ENCODE assay signal across 8 cellular contexts in the genomic region with DNA sequence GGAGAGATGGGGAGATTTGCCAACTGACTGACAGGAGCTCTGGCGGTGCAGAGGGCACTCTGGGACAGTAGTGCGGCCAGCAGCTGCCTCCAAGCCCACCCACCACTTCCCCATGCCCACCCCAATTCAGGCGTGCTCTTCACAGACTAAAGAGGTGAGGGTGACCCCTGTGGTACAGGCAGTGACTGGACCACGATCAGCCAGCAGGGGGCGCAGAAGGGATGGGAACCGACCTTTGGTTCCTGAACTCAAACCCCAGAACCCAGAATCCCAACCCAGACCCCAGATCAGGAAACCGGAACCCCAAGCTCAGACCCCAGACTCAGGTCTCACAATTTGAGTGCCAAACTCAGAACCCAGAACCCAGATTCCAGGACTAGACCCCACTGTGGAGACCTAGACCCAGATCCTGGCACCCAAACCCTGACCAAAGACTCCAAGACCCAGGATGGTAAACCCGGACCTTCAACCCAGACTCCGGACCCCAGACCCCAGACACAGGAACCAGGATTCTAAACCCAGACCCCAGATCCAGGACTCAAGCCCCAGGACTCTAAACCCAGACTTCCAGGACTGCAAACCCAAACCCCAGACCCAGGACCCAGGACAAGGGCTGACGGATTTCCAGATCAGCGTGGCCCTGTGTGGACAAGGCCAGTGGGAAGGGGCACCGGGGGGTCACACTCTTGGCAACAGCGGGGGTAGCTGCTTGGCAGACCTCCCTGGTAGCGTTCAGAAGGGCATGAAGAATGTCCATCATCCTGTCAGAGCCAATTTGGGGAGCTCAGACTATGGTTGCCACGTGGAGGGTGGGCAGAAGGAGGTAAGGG. TPM values are rescaled to one million over a fixed set of nuclear protein-coding genes. Genes with fewer than 3 reads are reported as not detected.
A peak's percentile ranks its signal among the peaks of the same experiment; 100 is the strongest.
DNase-seq lines count a peak whose midpoint lies in the region; ATAC-seq and TF ChIP-seq lines count a peak whose summit lies in the region.

No MANE protein-coding gene starts in this region.

- no peaks in the 10 kb centered on the region for H3K9me2 ChIP-seq in OCI-LY1 (ENCODE audit: low read depth, low read length)

- H3K36me3 ChIP-seq in OCI-LY1 (ENCODE audit: insufficient read depth, low read length), result no peaks in the 10 kb centered on the region
- no peaks in the 10 kb centered on the region for H3K36me3 ChIP-seq in fibroblast of lung (ENCODE audit: control insufficient read depth, insufficient read depth, low read length)
- no peaks in the 10 kb centered on the region for H3K36me3 ChIP-seq in neutrophil
- H3K36me3 ChIP-seq in subcutaneous abdominal adipose tissue (ENCODE audit: control insufficient read depth in 5 of 5, insufficient read depth in 5 of 5, low read length in 5 of 5), result no peaks in the 10 kb centered on the region

- H2AFZ ChIP-seq in OCI-LY1 (ENCODE audit: low read length) (no peak overlapping the region), fibroblast of lung (ENCODE audit: low read length) (peak overlapping the region; percentile 47)

- no peaks in the 10 kb centered on the region for H3K79me2 ChIP-seq in OCI-LY1 (ENCODE audit: insufficient read depth, low read length)
- no peaks in the 10 kb centered on the region for H3K79me2 ChIP-seq in fibroblast of lung (ENCODE audit: control insufficient read depth, insufficient read depth, low read length)

- H3K9me3 ChIP-seq in OCI-LY1 (ENCODE audit: low read length), result no peaks in the 10 kb centered on the region
- no peaks in the 10 kb centered on the region for H3K9me3 ChIP-seq in fibroblast of lung (ENCODE audit: control insufficient read depth, insufficient read depth, low read depth, low read length)
- no peaks in the 10 kb centered on the region for H3K9me3 ChIP-seq in neutrophil
- H3K9me3 ChIP-seq in subcutaneous abdominal adipose tissue (ENCODE audit: control insufficient read depth in 5 of 5, low read length in 5 of 5), result no peaks in the 10 kb centered on the region

- ATAC-seq in HG03135 (IDR thresholded peaks at IDR 0.05; ENCODE audit: unreplicated experiment), result no peak

- H3K27ac ChIP-seq in OCI-LY1 (ENCODE audit: low read depth, low read length, poor library complexity, severe bottlenecking) (no peak overlapping the region), fibroblast of lung (ENCODE audit: insufficient read depth, low read length) (no peak overlapping the region), neutrophil (no peak overlapping the region), subcutaneous abdominal adipose tissue (ENCODE audit: low read depth, low read length) (peak overlapping the region; percentile 75)

- H3K27me3 ChIP-seq in OCI-LY1 (ENCODE audit: insufficient read depth, low read length) (no peaks in the 10 kb centered on the region), fibroblast of lung (ENCODE audit: control insufficient read depth, insufficient read depth, low read length) (peaks cover 27% of the 10 kb centered on the region), neutrophil (peaks cover 16% of the 10 kb centered on the region), subcutaneous abdominal adipose tissue (ENCODE audit: control insufficient read depth in 5 of 5, insufficient read depth in 4 of 5, low read length in 5 of 5) (no peaks in the 10 kb centered on the region)

- peak; percentile 91 for TF ChIP-seq CTCF in OCI-LY1 (IDR thresholded peaks at IDR 0.05; ENCODE audit: low read length)
- TF ChIP-seq CTCF in fibroblast of lung (conservative IDR thresholded peaks at IDR 0.05 in 1 of 2, IDR thresholded peaks at IDR 0.05 in 1 of 2; ENCODE audit: low read depth in 1 of 2, low read length in 2 of 2), result peak; percentile 82 to 90
- peak; percentile 81 for TF ChIP-seq CTCF in neutrophil (IDR thresholded peaks at IDR 0.05)

- H3K4me3 ChIP-seq in OCI-LY1 (ENCODE audit: low read depth, low read length, poor library complexity, severe bottlenecking), result no peak overlapping the region
- H3K4me3 ChIP-seq in fibroblast of lung (replicated peaks in 1 of 4; ENCODE audit: control extremely low read depth in 1 of 4, insufficient read depth in 1 of 4, low read depth in 3 of 4, low read length in 4 of 4), result no peak overlapping the region
- no peak overlapping the region for H3K4me3 ChIP-seq in neutrophil (ENCODE audit: low read depth in 1 of 2, low read length in 1 of 2)
- peak overlapping the region; percentile 13 to 44 (median 21) for H3K4me3 ChIP-seq in subcutaneous abdominal adipose tissue (ENCODE audit: low read depth in 1 of 5, low read length in 5 of 5)

- no peak overlapping the region for H3K9ac ChIP-seq in OCI-LY1 (ENCODE audit: low read length)
- H3K9ac ChIP-seq in fibroblast of lung (ENCODE audit: insufficient read depth, low read length), result no peak overlapping the region
- peak overlapping the region in 3 of 5 donors; percentile 33 to 49 (median 45) for H3K9ac ChIP-seq in subcutaneous abdominal adipose tissue (ENCODE audit: low read length in 5 of 5)

- no peaks in the 10 kb centered on the region for H3F3A ChIP-seq in OCI-LY1 (ENCODE audit: insufficient read depth, low read length)

- no peak overlapping the region for H3K4me2 ChIP-seq in OCI-LY1 (ENCODE audit: low read length)
- H3K4me2 ChIP-seq in fibroblast of lung (ENCODE audit: extremely low read depth, insufficient read depth, low read length), result no peak overlapping the region

- DNase-seq in NCI-H510A treated with DMSO at 0.1 percent for 48 hours (lab: John Stamatoyannopoulos, UW) (peak; percentile 2), NCI-H510A (lab: John Stamatoyannopoulos, UW) (no peak), fibroblast of lung (ENCODE audit: low read depth in 2 of 2) (peak in 1 of 2 donors; percentile 51)
- peak; percentile 86 to 90 for DNase-seq in activated T-cell treated with anti-CD3 and anti-CD28 coated beads, Interleukin-2, amount 50 U/mL, for 48 hours

- H4K20me1 ChIP-seq in OCI-LY1 (ENCODE audit: insufficient read depth, low read length) (no peaks in the 10 kb centered on the region), fibroblast of lung (ENCODE audit: control insufficient read depth, extremely low read depth, insufficient read depth, low read length) (no peaks in the 10 kb centered on the region)

- no peaks in the 10 kb centered on the region for H3K4me1 ChIP-seq in OCI-LY1 (ENCODE audit: insufficient read depth, low read length, severe bottlenecking)
- H3K4me1 ChIP-seq in fibroblast of lung (ENCODE audit: control insufficient read depth, extremely low read depth, insufficient read depth, low read length), result peaks cover 3% of the 10 kb centered on the region
- peaks cover 13 to 15% of the 10 kb centered on the region in 2 experiments for H3K4me1 ChIP-seq in neutrophil (ENCODE audit: control insufficient read depth in 1 of 2, insufficient read depth in 1 of 2, low read depth in 1 of 2, low read length in 1 of 2)
- peaks cover 15 to 66% (median 57%) of the 10 kb centered on the region in 5 donors for H3K4me1 ChIP-seq in subcutaneous abdominal adipose tissue (ENCODE audit: control insufficient read depth in 5 of 5, insufficient read depth in 5 of 5, low read length in 5 of 5)

RNA-seq across cellular contexts. Expression of a gene that starts 3.7 kb away (rescaled TPM):
- total RNA-seq in fibroblast of lung, result 0.50 and 0.51 TPM in 2 replicates
- 0.67 TPM in 1 of 2 replicates, not detected in the other for polyA plus RNA-seq in fibroblast of lung
- 0.52 TPM in 1 of 2 replicates, not detected in the other for polyA plus RNA-seq in fibroblast of lung (2012)
- not detected in 2 replicates for polyA minus RNA-seq in fibroblast of lung (ENCODE audit: low replicate concordance)

RNA-seq across cellular contexts. Expression of a gene that starts 10.6 kb away (rescaled TPM):
- 3.3 and 4.3 TPM in 2 replicates for total RNA-seq in fibroblast of lung
- 0.06 and 0.67 TPM in 2 replicates for polyA plus RNA-seq in fibroblast of lung
- polyA plus RNA-seq in fibroblast of lung (2012), result 1.2 TPM in 1 of 2 replicates, not detected in the other
- polyA minus RNA-seq in fibroblast of lung (ENCODE audit: low replicate concordance), result 0.98 TPM in 1 of 2 replicates, not detected in the other

Comparison
In these comparisons a context has a peak if more than half of its experiments do, and no peak if none do; other contexts are left out.
1. H3K4me3 ChIP-seq: peak in subcutaneous abdominal adipose tissue (5 of 5); none in OCI-LY1 (single experiment), fibroblast of lung (0 of 4) and neutrophil (0 of 2).
2. H3K9ac ChIP-seq: peak in subcutaneous abdominal adipose tissue (3 of 5); none in OCI-LY1 (single experiment) and fibroblast of lung (single experiment).
3. Peak in every context shown above with its lines, with median percentiles within 50 percentile points of each other: CTCF ChIP-seq.